11 cellular contexts compared by ENCODE assay signal in the genomic region with DNA sequence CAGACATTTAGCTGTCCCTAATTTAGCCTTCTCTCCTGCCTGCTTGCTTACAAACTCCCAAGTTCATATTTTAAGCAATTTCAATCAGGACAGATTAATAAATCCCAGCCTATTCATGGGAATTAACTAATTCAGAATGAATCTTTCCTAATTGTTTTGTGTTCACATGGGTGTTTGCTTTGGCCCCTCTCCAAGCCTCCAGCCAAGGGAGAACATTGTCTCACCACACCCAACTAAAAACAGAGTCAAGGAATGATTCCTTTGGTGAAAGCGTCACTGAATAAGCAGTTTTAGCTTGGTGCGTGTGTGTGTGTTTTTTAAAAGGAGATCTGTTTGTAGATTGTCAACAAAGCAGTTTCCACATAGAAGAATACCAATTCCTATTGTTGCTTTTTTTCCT. TPM values are rescaled to one million over a fixed set of nuclear protein-coding genes. Genes with fewer than 3 reads are reported as not detected.
DNase-seq lines count a peak whose midpoint lies in the region; ATAC-seq and TF ChIP-seq lines count a peak whose summit lies in the region.
"Had no signal": no experiment of that assay in that cellular context is flagged by ENCODE, and none has a peak within 500 bp of the region (broad histone marks: within the 10 kb centered on the region; RNA-seq: fewer than 3 reads in every experiment).

No MANE protein-coding gene starts in this region.

- peaks cover 27% of the 10 kb centered on the region for H3K4me1 Mint-ChIP-seq in osteocyte (ENCODE audit: unreplicated experiment)

- no peaks in the 10 kb centered on the region for H3K36me3 Mint-ChIP-seq in osteocyte (ENCODE audit: unreplicated experiment)

- H3K4me2 ChIP-seq in fibroblast of lung (ENCODE audit: extremely low read depth, insufficient read depth, low read length), result no peak overlapping the region

- H3K9me3 ChIP-seq in RWPE2 (ENCODE audit: severe bottlenecking) (no peaks in the 10 kb centered on the region), fibroblast of lung (ENCODE audit: control insufficient read depth, insufficient read depth, low read depth, low read length) (no peaks in the 10 kb centered on the region)

- H3K4me1 ChIP-seq in RWPE2 (ENCODE audit: insufficient read depth, poor library complexity, severe bottlenecking), result peaks cover 18% of the 10 kb centered on the region
- H3K4me1 ChIP-seq in fibroblast of lung (ENCODE audit: control insufficient read depth, extremely low read depth, insufficient read depth, low read length), result no peaks in the 10 kb centered on the region

- H3K27ac ChIP-seq in RWPE2 (ENCODE audit: poor library complexity, severe bottlenecking) (peak overlapping the region; percentile 37), fibroblast of lung (ENCODE audit: insufficient read depth, low read length) (no peak overlapping the region)

- H3K4me3 ChIP-seq in RWPE2 (ENCODE audit: severe bottlenecking) (no peak overlapping the region), fibroblast of lung (replicated peaks in 1 of 4; ENCODE audit: control extremely low read depth in 1 of 4, insufficient read depth in 1 of 4, low read depth in 3 of 4, low read length in 4 of 4) (no peak overlapping the region)

- H3K27me3 ChIP-seq in RWPE2 (ENCODE audit: insufficient read depth, poor library complexity, severe bottlenecking), result no peaks in the 10 kb centered on the region
- H3K27me3 ChIP-seq in fibroblast of lung (ENCODE audit: control insufficient read depth, insufficient read depth, low read length), result no peaks in the 10 kb centered on the region

- TF ChIP-seq CTCF in RWPE2 (IDR thresholded peaks at IDR 0.05; ENCODE audit: poor library complexity, severe bottlenecking) (no peak), fibroblast of lung (conservative IDR thresholded peaks at IDR 0.05 in 1 of 2, IDR thresholded peaks at IDR 0.05 in 1 of 2; ENCODE audit: low read depth in 1 of 2, low read length in 2 of 2) (no peak), osteocyte (IDR thresholded peaks at IDR 0.05) (no peak)

- H4K20me1 ChIP-seq in fibroblast of lung (ENCODE audit: control insufficient read depth, extremely low read depth, insufficient read depth, low read length), result no peaks in the 10 kb centered on the region

- DNase-seq in H4 (ENCODE audit: low spot score), result peak; percentile 21
- peak; percentile 76 for DNase-seq in RWPE2 (ENCODE audit: low spot score)
- peak; percentile 9 to 69 for DNase-seq in fibroblast of lung (ENCODE audit: low read depth in 2 of 2)
- DNase-seq in osteocyte (ENCODE audit: extremely low spot score, unreplicated experiment), result no peak
- no peak for DNase-seq in stimulated activated naive CD4-positive, alpha-beta T cell (lab: John Stamatoyannopoulos, UW)
- DNase-seq in NCI-H128 (lab: John Stamatoyannopoulos, UW; ENCODE audit: unreplicated experiment), result no peak
- DNase-seq: activated T-cell treated with anti-CD3 and anti-CD28 coated beads, Interleukin-2, amount 50 U/mL, for 24 hours; NCI-H1048 had no signal

- ATAC-seq in RWPE2 (ENCODE audit: low read depth), result peak; percentile 83
- no peak for ATAC-seq in HG03097 (IDR thresholded peaks at IDR 0.05; ENCODE audit: low FRiP score, unreplicated experiment)
- ATAC-seq in GM18870 (IDR thresholded peaks at IDR 0.05; ENCODE audit: unreplicated experiment), result no peak

- peak overlapping the region; percentile 59 for H3K27ac Mint-ChIP-seq in osteocyte (ENCODE audit: unreplicated experiment)
- H3K27ac Mint-ChIP-seq: activated T-cell treated with anti-CD3 and anti-CD28 coated beads, Interleukin-2, amount 50 U/mL, for 24 hours had no signal

- no peaks in the 10 kb centered on the region for H3K27me3 Mint-ChIP-seq in osteocyte (ENCODE audit: unreplicated experiment)
- H3K27me3 Mint-ChIP-seq: activated T-cell treated with anti-CD3 and anti-CD28 coated beads, Interleukin-2, amount 50 U/mL, for 24 hours had no signal

- no peak overlapping the region for H2AFZ ChIP-seq in fibroblast of lung (ENCODE audit: low read length)

- H3K79me2 ChIP-seq in fibroblast of lung (ENCODE audit: control insufficient read depth, insufficient read depth, low read length), result no peaks in the 10 kb centered on the region

- H3K9me3 Mint-ChIP-seq in osteocyte (ENCODE audit: unreplicated experiment), result no peaks in the 10 kb centered on the region

- H3K4me3 Mint-ChIP-seq in osteocyte (ENCODE audit: unreplicated experiment), result no peak overlapping the region
- H3K4me3 Mint-ChIP-seq: activated T-cell treated with anti-CD3 and anti-CD28 coated beads, Interleukin-2, amount 50 U/mL, for 24 hours had no signal

- no peak overlapping the region for H3K9ac ChIP-seq in fibroblast of lung (ENCODE audit: insufficient read depth, low read length)

- H3K36me3 ChIP-seq in RWPE2 (ENCODE audit: low read depth) (no peaks in the 10 kb centered on the region), fibroblast of lung (ENCODE audit: control insufficient read depth, insufficient read depth, low read length) (no peaks in the 10 kb centered on the region)

RNA-seq across cellular contexts. Expression of a gene that starts 43.0 kb away (rescaled TPM):
- total RNA-seq in H4 (2014; rRNA removed; shearing (Covaris generic)), result 0.02 TPM in 1 of 2 replicates, not detected in the other
- total RNA-seq in fibroblast of lung, result not detected in 2 replicates
- polyA plus RNA-seq in fibroblast of lung, result not detected in 2 replicates
- not detected in 2 replicates for polyA plus RNA-seq in fibroblast of lung (2012)
- not detected in 2 replicates for polyA minus RNA-seq in fibroblast of lung (ENCODE audit: low replicate concordance)
- not detected in 2 replicates for total RNA-seq in osteocyte
- polyA plus RNA-seq: BJ had no signal

Comparison
In these comparisons a context has a peak if more than half of its experiments do, and no peak if none do; other contexts are left out.
1. DNase-seq: peak in H4 (single experiment), RWPE2 (single experiment) and fibroblast of lung (2 of 2); none in osteocyte (single experiment), stimulated activated naive CD4-positive, alpha-beta T cell (0 of 6) and NCI-H128 (single experiment).